Comparison of ENCODE assay signal across 9 cellular contexts in genomic region chr14:103627073-103628025, GRCh38. TPM values are rescaled to one million over a fixed set of nuclear protein-coding genes. Genes with fewer than 3 reads are reported as not detected.
DNase-seq lines count a peak whose midpoint lies in the region; ATAC-seq, FAIRE-seq and TF ChIP-seq lines count a peak whose summit lies in the region.
"Had no signal": no experiment of that assay in that cellular context is flagged by ENCODE, and none has a peak within 500 bp of the region (broad histone marks: within the 10 kb centered on the region; RNA-seq: fewer than 3 reads in every experiment).

No MANE protein-coding gene starts in this region.

- no peak overlapping the region for H2AK5ac ChIP-seq in H1 (ENCODE audit: low read depth, low read length)

- H2BK120ac ChIP-seq in H1 (replicated peaks; ENCODE audit: low read depth, low read length), result no peak overlapping the region

- H2AFZ ChIP-seq in OCI-LY3 (ENCODE audit: low read depth, low read length) (no peak overlapping the region), H1 (ENCODE audit: low read length) (no peak overlapping the region), osteoblast (ENCODE audit: low read length) (peak overlapping the region; percentile 32)

- CTCF ChIA-PET in H1 (lab: Charles Lee; ENCODE audit: partially characterized antibody), result interaction anchor here (1.2 kb wide), 1 partner anchor 53 kb away, joined by 4 read pairs; no protein-coding TSS in a partner anchor

- H3K18ac ChIP-seq in H1 (ENCODE audit: extremely low read depth, low read length), result no peak overlapping the region

- H3K27ac Mint-ChIP-seq in CD4-positive, CD25-positive, alpha-beta regulatory T cell, result peak overlapping the region; percentile 23 to 87 (median 67)

- peaks cover 16% of the 10 kb centered on the region for H4K20me1 ChIP-seq in OCI-LY3 (ENCODE audit: insufficient read depth, low read length)
- H4K20me1 ChIP-seq in H1 (replicated peaks in 1 of 2; ENCODE audit: control insufficient read depth in 1 of 2, insufficient read depth in 2 of 2, low read length in 2 of 2), result peaks cover 7 to 11% of the 10 kb centered on the region in 2 experiments
- H4K20me1 ChIP-seq in osteoblast (ENCODE audit: insufficient read depth, low read length), result peaks cover 24% of the 10 kb centered on the region

- H3K79me2 ChIP-seq in OCI-LY3 (ENCODE audit: low read length) (peaks cover 31% of the 10 kb centered on the region), H1 (ENCODE audit: control insufficient read depth in 1 of 2, insufficient read depth in 2 of 2, low read length in 2 of 2) (peaks cover 4 to 27% of the 10 kb centered on the region in 2 experiments), osteoblast (ENCODE audit: insufficient read depth, low read length) (peaks cover 37% of the 10 kb centered on the region)

- DNase-seq in CD4-positive, CD25-positive, alpha-beta regulatory T cell, result no peak
- DNase-seq in H1 (ENCODE audit: low read depth in 1 of 2, low spot score in 2 of 2), result no peak
- no peak for DNase-seq in osteoblast (ENCODE audit: insufficient read length, low spot score, missing footprints)
- no peak for DNase-seq in NCI-H1694 treated with DMSO at 0.1 percent for 48 hours (lab: John Stamatoyannopoulos, UW)
- DNase-seq: activated gamma-delta T cell treated with Interleukin-2 at 50 U/mL for 16 hours had no signal

- H4K5ac ChIP-seq in H1 (ENCODE audit: insufficient read length, low read depth, low read length), result peak overlapping the region; percentile 28

- H3K56ac ChIP-seq in H1 (replicated peaks; ENCODE audit: insufficient read length, low read depth, low read length), result no peak overlapping the region

- H2BK5ac ChIP-seq in H1 (ENCODE audit: low read depth, low read length), result no peak overlapping the region

- 85% methylated on average over 16 of the region's 16 CpGs; no CpG with 5 or more reads in 1 of the 2 experiments for WGBS in H1 (ENCODE audit: extremely low coverage in 1 of 2, insufficient coverage in 1 of 2, insufficient read length in 1 of 2, insufficient replicate concordance in 2 of 2, low coverage in 1 of 2, low lambda C conversion rate in 2 of 2, missing lambda C conversion rate in 1 of 2), 2 experiments

- no peak overlapping the region for H2BK15ac ChIP-seq in H1 (ENCODE audit: low read length)

- no peaks in the 10 kb centered on the region for H3K36me3 ChIP-seq in CD4-positive, CD25-positive, alpha-beta regulatory T cell (ENCODE audit: control insufficient read depth, insufficient read depth, low read length)
- H3K36me3 ChIP-seq in OCI-LY3 (replicated peaks; ENCODE audit: low read depth, low read length) (no peaks in the 10 kb centered on the region), H1 (ENCODE audit: control insufficient read depth in 2 of 4, insufficient read depth in 4 of 4, low read length in 3 of 4) (no peaks in the 10 kb centered on the region), osteoblast (ENCODE audit: insufficient read depth, low read length) (peaks cover 9% of the 10 kb centered on the region)

- POLR2A ChIA-PET in H1 (lab: Charles Lee; ENCODE audit: partially characterized antibody), result interaction anchor here (0.8 to 2.2 kb wide), 4 partner anchors 9 to 105 kb away, joined by 3 to 8 read pairs (median 4); partner anchors contain the start of gene CKB

- H3K36me3 Mint-ChIP-seq in CD4-positive, CD25-positive, alpha-beta regulatory T cell, result no peaks in the 10 kb centered on the region

- no peaks in the 10 kb centered on the region for H3K9me3 Mint-ChIP-seq in CD4-positive, CD25-positive, alpha-beta regulatory T cell

- no peak overlapping the region for H4K91ac ChIP-seq in H1 (replicated peaks; ENCODE audit: insufficient read length, low read length)

- no peak overlapping the region for H3K27ac ChIP-seq in CD4-positive, CD25-positive, alpha-beta regulatory T cell (ENCODE audit: insufficient read depth, low read length, poor library complexity, severe bottlenecking)
- H3K27ac ChIP-seq in OCI-LY3 (ENCODE audit: low read length) (0 out of 2 replicates have a peak overlapping the region, but pooled peaks have one; percentile 46), H1 (ENCODE audit: low read depth, low read length) (no peak overlapping the region), osteoblast (ENCODE audit: low read depth, low read length) (peak overlapping the region; percentile 93)

- H3K27me3 ChIP-seq in CD4-positive, CD25-positive, alpha-beta regulatory T cell (ENCODE audit: control insufficient read depth, insufficient read depth, low read length), result no peaks in the 10 kb centered on the region
- H3K27me3 ChIP-seq in OCI-LY3 (ENCODE audit: low read depth, low read length) (no peaks in the 10 kb centered on the region), H1 (replicated peaks in 1 of 4; ENCODE audit: control insufficient read depth in 3 of 4, extremely low read depth in 1 of 4, insufficient read depth in 3 of 4, low read length in 3 of 4) (no peaks in the 10 kb centered on the region), osteoblast (ENCODE audit: insufficient read depth, low read length) (no peaks in the 10 kb centered on the region)

- no peak for FAIRE-seq in H1 (lab: Jason Lieb, UNC)

- H4K8ac ChIP-seq in H1 (ENCODE audit: extremely low read depth, insufficient read depth, low read length), result no peak overlapping the region

- H3K23me2 ChIP-seq in H1 (ENCODE audit: low read depth, low read length), result peaks cover 6% of the 10 kb centered on the region; the same call in 1 of the 2 replicates

- no peak overlapping the region for H2BK12ac ChIP-seq in H1 (ENCODE audit: low read depth, low read length)

- 0 out of 2 replicates have a peak overlapping the region, but pooled peaks have one; percentile 88 for H3K9ac ChIP-seq in OCI-LY3 (ENCODE audit: low read length)
- peak overlapping the region in 2 of 4 experiments; percentile 1 to 30; a peak in 2 of 7 replicates for H3K9ac ChIP-seq in H1 (replicated peaks in 1 of 4; ENCODE audit: extremely low read depth in 1 of 4, low read depth in 3 of 4, low read length in 3 of 4)

- H3K4ac ChIP-seq in H1 (replicated peaks; ENCODE audit: insufficient read length, low read depth, low read length), result peak overlapping the region; percentile 91

- H3K4me1 ChIP-seq in CD4-positive, CD25-positive, alpha-beta regulatory T cell (ENCODE audit: control insufficient read depth, insufficient read depth, low read length, poor library complexity, severe bottlenecking), result peaks cover 50% of the 10 kb centered on the region
- peaks cover 39% of the 10 kb centered on the region for H3K4me1 ChIP-seq in OCI-LY3 (ENCODE audit: low read length)
- H3K4me1 ChIP-seq in H1 (replicated peaks in 1 of 4; ENCODE audit: control insufficient read depth in 3 of 4, insufficient read depth in 4 of 4, low read length in 3 of 4), result peaks cover 5 to 15% (median 9%) of the 10 kb centered on the region in 4 experiments
- H3K4me1 ChIP-seq in osteoblast (ENCODE audit: insufficient read depth, low read length), result peaks cover 35% of the 10 kb centered on the region

- H3K4me2 ChIP-seq in OCI-LY3 (ENCODE audit: low read length), result peak overlapping the region; percentile 93
- peak overlapping the region; percentile 65 to 89; a peak in 3 of 4 replicates for H3K4me2 ChIP-seq in H1 (ENCODE audit: insufficient read depth in 1 of 2, low read depth in 2 of 2, low read length in 2 of 2)
- peak overlapping the region; percentile 86 for H3K4me2 ChIP-seq in osteoblast (ENCODE audit: insufficient read depth, low read length)

- H3K4me1 Mint-ChIP-seq in CD4-positive, CD25-positive, alpha-beta regulatory T cell, result peaks cover 5 to 53% (median 12%) of the 10 kb centered on the region in 4 donors

- no peak overlapping the region for H3K14ac ChIP-seq in H1 (ENCODE audit: insufficient read length)

- H3K23ac ChIP-seq in H1 (ENCODE audit: insufficient read length), result no peak overlapping the region

- no peak for TF ChIP-seq EP300 in H1 (IDR thresholded peaks at IDR 0.05; ENCODE audit: borderline replicate concordance in 1 of 2, low read depth in 2 of 2, low read length in 2 of 2)

- TF ChIP-seq RAD21 in H1 (IDR thresholded peaks at IDR 0.05 in 1 of 2, conservative IDR thresholded peaks at IDR 0.05 in 1 of 2; ENCODE audit: low read depth in 2 of 2, low read length in 2 of 2), result no peak

- H3K4me3 ChIP-seq in CD4-positive, CD25-positive, alpha-beta regulatory T cell (ENCODE audit: low read depth, low read length), result no peak overlapping the region
- H3K4me3 ChIP-seq in OCI-LY3 (ENCODE audit: low read length), result peak overlapping the region; percentile 79
- H3K4me3 ChIP-seq in H1 (ENCODE audit: extremely low read depth in 1 of 4, insufficient read depth in 2 of 4, low read depth in 3 of 4, low read length in 4 of 4), result peak overlapping the region in 1 of 4 experiments; percentile 92; a peak in 3 of 8 replicates
- H3K4me3 ChIP-seq in osteoblast (ENCODE audit: insufficient read depth, low read length), result no peak overlapping the region

- TF ChIP-seq CTCF in OCI-LY3 (IDR thresholded peaks at IDR 0.05; ENCODE audit: low read depth, low read length), result no peak
- no peak for TF ChIP-seq CTCF in H1 (IDR thresholded peaks at IDR 0.05; ENCODE audit: control extremely low read depth in 1 of 3, insufficient read depth in 1 of 3, low read depth in 1 of 3, low read length in 3 of 3)
- TF ChIP-seq CTCF in osteoblast (IDR thresholded peaks at IDR 0.05; ENCODE audit: extremely low read depth, low read depth, low read length), result no peak

- ATAC-seq in CD4-positive, CD25-positive, alpha-beta regulatory T cell (ENCODE audit: low read depth in 2 of 2), result no peak
- ATAC-seq in HG02840 (IDR thresholded peaks at IDR 0.05; ENCODE audit: low FRiP score, unreplicated experiment) (no peak), HG03520 (IDR thresholded peaks at IDR 0.05; ENCODE audit: unreplicated experiment) (no peak), GM21737 (IDR thresholded peaks at IDR 0.05; ENCODE audit: unreplicated experiment) (no peak)

- H2BK20ac ChIP-seq in H1 (ENCODE audit: low read length), result 0 out of 2 replicates have a peak overlapping the region, but pooled peaks have one; percentile 77

- H3K79me1 ChIP-seq in H1 (ENCODE audit: low read depth, low read length), result peaks cover 2% of the 10 kb centered on the region; the same call in 1 of the 2 replicates

- H3K4me3 Mint-ChIP-seq in CD4-positive, CD25-positive, alpha-beta regulatory T cell, result peak overlapping the region; percentile 52 to 91 (median 86)

- no peaks in the 10 kb centered on the region for H3K9me3 ChIP-seq in CD4-positive, CD25-positive, alpha-beta regulatory T cell (ENCODE audit: control insufficient read depth in 2 of 2, low read length in 2 of 2)
- H3K9me3 ChIP-seq in OCI-LY3 (ENCODE audit: insufficient read depth, low read length), result no peaks in the 10 kb centered on the region
- H3K9me3 ChIP-seq in H1 (ENCODE audit: insufficient read depth in 2 of 2, low read depth in 1 of 2, low read length in 1 of 2), result no peaks in the 10 kb centered on the region
- H3K9me3 ChIP-seq in osteoblast (ENCODE audit: low read depth, low read length), result no peaks in the 10 kb centered on the region

- no peak for TF ChIP-seq POLR2A in H1 (IDR thresholded peaks at IDR 0.05; ENCODE audit: control extremely low read depth in 1 of 2, low read depth in 2 of 2, low read length in 2 of 2)

- no peaks in the 10 kb centered on the region for H3K27me3 Mint-ChIP-seq in CD4-positive, CD25-positive, alpha-beta regulatory T cell

RNA-seq across cellular contexts. Expression of gene KLC1, which starts 1.7 kb away (rescaled TPM):
- 217 TPM for total RNA-seq in CD4-positive, CD25-positive, alpha-beta regulatory T cell
- 10 to 100 TPM; 51.9 to 67.0 (median 64.7) TPM for polyA plus RNA-seq in CD4-positive, CD25-positive, alpha-beta regulatory T cell
- total RNA-seq in H1 (2021; fragmentation: NEBNext Ultra II Directional; extraction: Animal tissue kit (Norgen Biotek cat#: 25700)), result 130 and 134 TPM in 2 replicates
- 84.6 and 123 TPM in 2 replicates for polyA plus RNA-seq in H1 (2011; rRNA removed)
- 180 TPM for polyA plus RNA-seq in H1 (2011; cell fraction: cytosol; rRNA removed)
- 156 TPM for polyA plus RNA-seq in H1 (2011; cell fraction: nucleus; rRNA removed)
- 95.8 to 111 TPM (median 101 TPM) in 4 replicates for polyA plus RNA-seq in H1 (2012, experiment 1 of 2)
- 24.2 TPM for polyA plus RNA-seq in H1 (2012, experiment 2 of 2)
- polyA plus RNA-seq in H1 (2013, experiment 1 of 2), result 73.2 TPM
- 65.8 TPM for polyA plus RNA-seq in H1 (2013, experiment 2 of 2)
- 64.1 and 66.9 TPM in 2 replicates for polyA minus RNA-seq in H1 (2011; rRNA and poly(A)+ RNA removed)
- polyA minus RNA-seq in H1 (2011; cell fraction: cytosol; rRNA and poly(A)+ RNA removed), result 83.5 TPM
- 96.2 TPM for polyA minus RNA-seq in H1 (2011; cell fraction: nucleus; rRNA and poly(A)+ RNA removed)
- total RNA-seq in osteoblast, result 198 and 205 TPM in 2 replicates

Comparison
In these comparisons a context has a peak if more than half of its experiments do, and no peak if none do; other contexts are left out.
1. H3K27ac ChIP-seq: peak in OCI-LY3 (single experiment) and osteoblast (single experiment); none in CD4-positive, CD25-positive, alpha-beta regulatory T cell (single experiment) and H1 (single experiment).
2. Peak in every context shown above with its lines, with median percentiles within 50 percentile points of each other: H3K4me2 ChIP-seq.